In genomic region chrX:39247536-39247935, GRCh38 we compare ENCODE assay signal across 25 cellular contexts.
DNase-seq lines count a peak whose midpoint lies in the region; FAIRE-seq and TF ChIP-seq lines count a peak whose summit lies in the region.
"Had no signal": no experiment of that assay in that cellular context is flagged by ENCODE, and none has a peak within 500 bp of the region (broad histone marks: within the 10 kb centered on the region; RNA-seq: fewer than 3 reads in every experiment).

No MANE protein-coding gene starts in this region.

- H3K27me3 ChIP-seq in dorsolateral prefrontal cortex, result peaks cover 0 to 55% (median 5%) of the 10 kb centered on the region in 45 donors
- no peaks in the 10 kb centered on the region for H3K27me3 ChIP-seq in uterus
- H3K27me3 ChIP-seq: MG63, SJSA1 had no signal

- no peaks in the 10 kb centered on the region for H3K36me3 ChIP-seq in uterus
- H3K36me3 ChIP-seq: MG63, SJSA1 had no signal

- H3K27ac ChIP-seq in dorsolateral prefrontal cortex (peak overlapping the region in 57 of 59 donors; percentile 12 to 92 (median 79)), uterus (no peak overlapping the region)
- H3K27ac ChIP-seq: C4-2B, SJSA1 had no signal

- peak; percentile 73 for FAIRE-seq in GM19239 (lab: Jason Lieb, UNC)
- FAIRE-seq: A204.1, GM12892 had no signal

- peak overlapping the region in 2 of 59 donors; percentile 13 to 26 for H3K4me3 ChIP-seq in dorsolateral prefrontal cortex
- no peak overlapping the region for H3K4me3 ChIP-seq in uterus
- H3K4me3 ChIP-seq: GM23338, MG63, SJSA1 had no signal

- no peaks in the 10 kb centered on the region for H3K4me1 ChIP-seq in uterus
- H3K4me1 ChIP-seq: SJSA1 had no signal

- DNase-seq in GM19239 (ENCODE audit: insufficient read length, low spot score) (no peak), dorsolateral prefrontal cortex (no peak), medulla oblongata (ENCODE audit: extremely low spot score) (peak; percentile 41), superior temporal gyrus (ENCODE audit: extremely low spot score) (peak; percentile 73), DMS79 (lab: John Stamatoyannopoulos, UW) (no peak), NCI-H146 (lab: John Stamatoyannopoulos, UW) (no peak), uterus (no peak)
- DNase-seq: AML-193; CD8-positive, alpha-beta memory T cell; H9; HFFc6; IMR-90; KG1; MG63; NCI-H1105 treated with DMSO at 0.1 percent for 48 hours; NCI-H2029; NCI-H2227 treated with DMSO at 0.1 percent for 48 hours; NCI-H526 treated with DMSO at 0.1 percent for 48 hours; Right ventricle myocardium superior; RPMI8226 had no signal

- TF ChIP-seq CTCF in dorsolateral prefrontal cortex (IDR thresholded peaks at IDR 0.05 in 54 of 56, conservative IDR thresholded peaks at IDR 0.05 in 2 of 56; ENCODE audit: low read depth in 1 of 56, partially characterized antibody in 56 of 56), result no peak
- no peak for TF ChIP-seq CTCF in uterus (IDR thresholded peaks at IDR 0.05)

- no peak for TF ChIP-seq POLR2A in uterus (IDR thresholded peaks at IDR 0.05)

- no peaks in the 10 kb centered on the region for H3K9me3 ChIP-seq in uterus
- H3K9me3 ChIP-seq: MG63, SJSA1 had no signal

- intact Hi-C loops in dorsolateral prefrontal cortex (cut with DNase I), result no loop called here
- intact Hi-C loops in uterus (cut with DNase I; ENCODE audit: low total_unique reads), result no loop called here

Comparison
In these comparisons a context has a peak if more than half of its experiments do, and no peak if none do; other contexts are left out.
1. DNase-seq: peak in medulla oblongata (single experiment) and superior temporal gyrus (single experiment); none in GM19239 (single experiment), dorsolateral prefrontal cortex (0 of 10), DMS79 (single experiment), NCI-H146 (single experiment) and uterus (0 of 2).
2. H3K27ac ChIP-seq: peak in dorsolateral prefrontal cortex (57 of 59); none in uterus (0 of 2).